10 cellular contexts compared by ENCODE assay signal in genomic region chr15:72656014-72656413, GRCh38. TPM values are rescaled to one million over a fixed set of nuclear protein-coding genes. Genes with fewer than 3 reads are reported as not detected.
"Had no signal": no experiment of that assay in that cellular context is flagged by ENCODE, and none has a peak within 500 bp of the region (broad histone marks: within the 10 kb centered on the region; RNA-seq: fewer than 3 reads in every experiment).

No MANE protein-coding gene starts in this region.

RNA-seq across cellular contexts. Expression of gene GOLGA6B, which starts 1.5 kb away (rescaled TPM):
- total RNA-seq: OCI-LY7, Peyer's patch, Right ventricle myocardium inferior, Right ventricle myocardium superior, RPMI7951, SJCRH30, SJSA1, SK-MEL-5 had no signal
- polyA plus RNA-seq: SK-N-SH had no signal

RNA-seq across cellular contexts. Expression of gene HIGD2B, which starts 30.0 kb away (rescaled TPM):
- total RNA-seq: PC-9, Peyer's patch, Right ventricle myocardium inferior, Right ventricle myocardium superior, RPMI7951, SJCRH30, SJSA1 had no signal
- polyA plus RNA-seq: SK-N-SH had no signal
